ENCODE assay signal across 19 cellular contexts in genomic region chr2:135152361-135152760, GRCh38.
"Had no signal": no experiment of that assay in that cellular context is flagged by ENCODE, and none has a peak within 500 bp of the region (broad histone marks: within the 10 kb centered on the region; RNA-seq: fewer than 3 reads in every experiment).

No MANE protein-coding gene starts in this region.

- H3K9me3 Mint-ChIP-seq: naive thymus-derived CD8-positive, alpha-beta T cell; stimulated activated memory B cell treated with anti-CD40 and anti-IgM and Interleukin-4, amounts not matched to agents 10 μg/mL and 1 μg/mL and 100 μg/mL, for 72 hours; stimulated activated naive CD8-positive, alpha-beta T cell treated with anti-CD3 and anti-CD28 coated beads, Interleukin-15, amount 100 ng/mL, for 72 hours had no signal

- H3K27me3 Mint-ChIP-seq: naive thymus-derived CD8-positive, alpha-beta T cell; stimulated activated memory B cell treated with anti-CD40 and anti-IgM and Interleukin-4, amounts not matched to agents 10 μg/mL and 1 μg/mL and 100 μg/mL, for 72 hours; stimulated activated naive CD8-positive, alpha-beta T cell treated with anti-CD3 and anti-CD28 coated beads, Interleukin-15, amount 100 ng/mL, for 72 hours had no signal

- DNase-seq: cortex of kidney; dorsolateral prefrontal cortex; effector CD8-positive, alpha-beta T cell; foreskin melanocyte; head of caudate nucleus; hippocampal formation; mucosa of descending colon; naive thymus-derived CD8-positive, alpha-beta T cell; posterior cingulate gyrus; spleen; stimulated activated CD4-positive, alpha-beta T cell treated with anti-CD3 and anti-CD28 coated beads, Interleukin-15, amount 100 ng/mL, for 24 hours; stimulated activated CD4-positive, alpha-beta T cell treated with anti-CD3 and anti-CD28 coated beads, Interleukin-1b, Interleukin-23, amount 100 ng/mL, for 48 hours; stimulated activated CD4-positive, alpha-beta T cell treated with anti-CD3 and anti-CD28 coated beads, Interleukin-4, amount 100 ng/mL, for 24 hours; stimulated activated naive CD8-positive, alpha-beta T cell treated with anti-CD3 and anti-CD28 coated beads, Interleukin-15, amount 100 ng/mL, for 72 hours; testis had no signal

- H3K4me1 ChIP-seq: spleen, testis, tibial nerve had no signal

- H3K27ac ChIP-seq: dorsolateral prefrontal cortex, neutrophil, spleen, testis, tibial nerve had no signal

- H3K4me3 Mint-ChIP-seq: naive thymus-derived CD8-positive, alpha-beta T cell; stimulated activated memory B cell treated with anti-CD40 and anti-IgM and Interleukin-4, amounts not matched to agents 10 μg/mL and 1 μg/mL and 100 μg/mL, for 72 hours; stimulated activated naive CD8-positive, alpha-beta T cell treated with anti-CD3 and anti-CD28 coated beads, Interleukin-15, amount 100 ng/mL, for 72 hours had no signal

- H3K4me3 ChIP-seq: dorsolateral prefrontal cortex, mucosa of descending colon, spleen, testis, tibial nerve had no signal

- H3K9me3 ChIP-seq: mucosa of descending colon, neutrophil, spleen, testis, tibial nerve had no signal

- FAIRE-seq: islet of Langerhans had no signal

- H3K27ac Mint-ChIP-seq: stimulated activated memory B cell treated with anti-CD40 and anti-IgM and Interleukin-4, amounts not matched to agents 10 μg/mL and 1 μg/mL and 100 μg/mL, for 72 hours; stimulated activated naive CD8-positive, alpha-beta T cell treated with anti-CD3 and anti-CD28 coated beads, Interleukin-15, amount 100 ng/mL, for 72 hours had no signal

- H3K27me3 ChIP-seq: dorsolateral prefrontal cortex, neutrophil, spleen, testis, tibial nerve had no signal
